2 cellular contexts compared by ENCODE assay signal in the genomic region with DNA sequence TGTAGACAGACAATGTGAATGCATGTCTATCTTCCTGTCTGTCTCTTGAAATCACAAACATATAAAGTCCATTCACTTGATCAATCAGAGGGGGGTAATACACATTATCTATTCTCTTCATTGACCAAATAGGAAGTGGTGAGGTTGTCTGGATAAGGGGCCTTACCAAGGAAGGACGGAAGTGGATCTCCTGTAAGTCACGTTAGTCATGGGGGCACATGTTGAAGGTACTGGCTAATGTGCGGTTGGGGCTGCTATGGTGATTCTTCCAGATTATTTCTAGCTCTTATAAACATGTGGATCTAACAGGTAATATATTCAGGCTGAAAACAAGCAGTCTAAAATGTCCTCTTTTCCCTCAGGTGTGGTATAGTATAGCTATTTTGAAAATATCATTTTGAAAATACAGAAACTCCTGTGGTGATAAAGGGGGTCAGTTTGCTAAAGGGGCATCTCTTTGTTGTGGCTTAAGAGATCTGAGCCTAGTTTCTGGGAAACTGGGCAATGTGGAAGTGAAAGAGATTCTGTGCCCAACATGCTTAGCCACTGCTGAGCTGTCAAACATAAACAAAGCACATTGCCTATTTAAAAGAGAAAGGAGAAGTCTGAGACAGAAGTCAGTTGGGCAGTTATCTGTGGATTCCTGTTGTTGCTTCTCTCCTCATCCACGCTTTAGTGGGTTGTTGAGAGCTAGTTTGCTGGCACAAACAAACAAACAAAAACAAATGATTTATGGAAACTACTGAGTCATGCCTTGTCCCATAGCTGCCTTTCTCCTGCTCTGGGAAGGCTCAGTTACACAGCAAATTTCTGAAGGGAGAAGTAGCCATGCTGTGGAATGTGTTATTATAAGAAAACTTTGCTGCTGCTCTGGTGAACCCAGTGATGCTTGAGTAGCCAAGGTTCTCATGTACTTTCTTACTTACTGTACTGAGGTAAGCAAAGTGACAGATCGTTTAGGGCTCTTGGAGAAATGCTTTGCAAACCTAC.
TF ChIP-seq lines count a peak whose summit lies in the region.

No MANE protein-coding gene starts in this region.

TF ChIP-seq in IMR-90, 13 proteins besides CTCF, POLR2A, EP300 and RAD21:
- TF ChIP-seq MAZ (IDR thresholded peaks at IDR 0.05; ENCODE audit: borderline replicate concordance, low read depth, low read length): no peak
- TF ChIP-seq, protein P1, sequence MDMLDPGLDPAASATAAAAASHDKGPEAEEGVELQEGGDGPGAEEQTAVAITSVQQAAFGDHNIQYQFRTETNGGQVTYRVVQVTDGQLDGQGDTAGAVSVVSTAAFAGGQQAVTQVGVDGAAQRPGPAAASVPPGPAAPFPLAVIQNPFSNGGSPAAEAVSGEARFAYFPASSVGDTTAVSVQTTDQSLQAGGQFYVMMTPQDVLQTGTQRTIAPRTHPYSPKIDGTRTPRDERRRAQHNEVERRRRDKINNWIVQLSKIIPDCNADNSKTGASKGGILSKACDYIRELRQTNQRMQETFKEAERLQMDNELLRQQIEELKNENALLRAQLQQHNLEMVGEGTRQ (IDR thresholded peaks at IDR 0.05; ENCODE audit: low read depth, low read length): no peak
- TF ChIP-seq BHLHE40 (IDR thresholded peaks at IDR 0.05; ENCODE audit: low read depth, low read length): no peak
- no peak for TF ChIP-seq MAFK (IDR thresholded peaks at IDR 0.05; ENCODE audit: low read depth, low read length)
- no peak for TF ChIP-seq CEBPB (IDR thresholded peaks at IDR 0.05; ENCODE audit: low read depth, low read length)
- TF ChIP-seq MXI1 (IDR thresholded peaks at IDR 0.05; ENCODE audit: borderline replicate concordance, low read depth, low read length): 0 out of 2 replicates have a peak, but pooled peaks have one; percentile 40
- TF ChIP-seq FOS (IDR thresholded peaks at IDR 0.05; ENCODE audit: low read depth, low read length): no peak
- TF ChIP-seq, protein P2, sequence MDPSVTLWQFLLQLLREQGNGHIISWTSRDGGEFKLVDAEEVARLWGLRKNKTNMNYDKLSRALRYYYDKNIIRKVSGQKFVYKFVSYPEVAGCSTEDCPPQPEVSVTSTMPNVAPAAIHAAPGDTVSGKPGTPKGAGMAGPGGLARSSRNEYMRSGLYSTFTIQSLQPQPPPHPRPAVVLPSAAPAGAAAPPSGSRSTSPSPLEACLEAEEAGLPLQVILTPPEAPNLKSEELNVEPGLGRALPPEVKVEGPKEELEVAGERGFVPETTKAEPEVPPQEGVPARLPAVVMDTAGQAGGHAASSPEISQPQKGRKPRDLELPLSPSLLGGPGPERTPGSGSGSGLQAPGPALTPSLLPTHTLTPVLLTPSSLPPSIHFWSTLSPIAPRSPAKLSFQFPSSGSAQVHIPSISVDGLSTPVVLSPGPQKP (IDR thresholded peaks at IDR 0.05; ENCODE audit: borderline replicate concordance, low read depth, low read length): no peak

TF ChIP-seq in endothelial cell of umbilical vein, 7 proteins besides CTCF, POLR2A, EP300 and RAD21 (continued from another document):
- TF ChIP-seq EZH2 (IDR thresholded peaks at IDR 0.05; ENCODE audit: borderline replicate concordance, low read depth, low read length, severe bottlenecking) (no peak), FOS (IDR thresholded peaks at IDR 0.05; ENCODE audit: borderline replicate concordance, insufficient read depth, low read length) (no peak), POLR2AphosphoS5 (IDR thresholded peaks at IDR 0.05; ENCODE audit: insufficient read depth, low read depth, low read length) (no peak), GATA2 (IDR thresholded peaks at IDR 0.05; ENCODE audit: insufficient read depth, insufficient read length, low read depth, low read length) (no peak), JUN (IDR thresholded peaks at IDR 0.05; ENCODE audit: borderline replicate concordance, insufficient read depth, insufficient read length, low read depth) (no peak)
- TF ChIP-seq, protein P3, sequence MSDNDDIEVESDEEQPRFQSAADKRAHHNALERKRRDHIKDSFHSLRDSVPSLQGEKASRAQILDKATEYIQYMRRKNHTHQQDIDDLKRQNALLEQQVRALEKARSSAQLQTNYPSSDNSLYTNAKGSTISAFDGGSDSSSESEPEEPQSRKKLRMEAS (IDR thresholded peaks at IDR 0.05; ENCODE audit: insufficient read depth, insufficient read length): no peak
